Comparison of ENCODE assay signal across 10 cellular contexts in genomic region chr14:50083467-50084337, GRCh38. TPM values are rescaled to one million over a fixed set of nuclear protein-coding genes. Genes with fewer than 3 reads are reported as not detected.
A peak's percentile ranks its signal among the peaks of the same experiment; 100 is the strongest.
DNase-seq lines count a peak whose midpoint lies in the region; ATAC-seq and TF ChIP-seq lines count a peak whose summit lies in the region.
"Had no signal": no experiment of that assay in that cellular context is flagged by ENCODE, and none has a peak within 500 bp of the region (broad histone marks: within the 10 kb centered on the region; RNA-seq: fewer than 3 reads in every experiment).

No MANE protein-coding gene starts in this region.

- no peaks in the 10 kb centered on the region for H3K9me3 Mint-ChIP-seq in endodermal cell

- TF ChIP-seq CTCF in smooth muscle cell (IDR thresholded peaks at IDR 0.05; ENCODE audit: borderline replicate concordance, insufficient read depth, poor library complexity, severe bottlenecking) (no peak), endodermal cell (conservative IDR thresholded peaks at IDR 0.05) (no peak)

- H3K36me3 Mint-ChIP-seq in endodermal cell (ENCODE audit: low read depth) = no peaks in the 10 kb centered on the region

- H3K4me1 Mint-ChIP-seq in endodermal cell = no peaks in the 10 kb centered on the region

- no peak overlapping the region for H3K27ac Mint-ChIP-seq in endodermal cell

- H3K79me2 ChIP-seq in smooth muscle cell (ENCODE audit: low read depth) = no peaks in the 10 kb centered on the region
- H3K79me2 ChIP-seq: parathyroid adenoma had no signal

- 86% methylated on average over 17 of the region's 17 CpGs for WGBS in smooth muscle cell (ENCODE audit: low lambda C conversion rate)
- 93 to 96% methylated on average over 11 to 17 of the region's 17 CpGs for WGBS in endodermal cell (ENCODE audit: insufficient coverage in 1 of 2, insufficient read length in 1 of 2), 2 experiments

- peak; percentile 29 for DNase-seq in NK-92 treated with Interleukin-12 subunit alpha and Interleukin-12 subunit beta, amount 100 ng/mL, for 24 hours (lab: John Stamatoyannopoulos, UW)
- DNase-seq in NK-92 (lab: John Stamatoyannopoulos, UW; ENCODE audit: unreplicated experiment) = no peak
- peak; percentile 74 for DNase-seq in activated naive CD4-positive, alpha-beta T cell treated with Interleukin-2 at 50 U/mL for 16 hours
- no peak for DNase-seq in smooth muscle cell (lab: John Stamatoyannopoulos, UW; ENCODE audit: unreplicated experiment)
- no peak for DNase-seq in endodermal cell
- no peak for DNase-seq in NCI-H2029 treated with DMSO at 0.1 percent for 48 hours (lab: John Stamatoyannopoulos, UW)
- no peak for DNase-seq in SW480 (ENCODE audit: low spot score)

- peak overlapping the region; percentile 74 for H3K9ac ChIP-seq in smooth muscle cell (ENCODE audit: low read depth)
- H3K9ac ChIP-seq in endodermal cell (ENCODE audit: extremely low read depth, low read length, poor library complexity, severe bottlenecking) = no peak overlapping the region
- H3K9ac ChIP-seq: parathyroid adenoma had no signal

- H3K4me1 ChIP-seq in smooth muscle cell (ENCODE audit: low read depth) (peaks cover 11% of the 10 kb centered on the region), endodermal cell (ENCODE audit: control insufficient read depth, insufficient read depth, low read length) (no peaks in the 10 kb centered on the region)
- H3K4me1 ChIP-seq: parathyroid adenoma had no signal

- H2AFZ ChIP-seq in smooth muscle cell (ENCODE audit: low read depth) = no peak overlapping the region
- H2AFZ ChIP-seq: parathyroid adenoma had no signal

- no peaks in the 10 kb centered on the region for H3K9me3 ChIP-seq in smooth muscle cell (replicated peaks; ENCODE audit: low read depth)
- H3K9me3 ChIP-seq in endodermal cell (ENCODE audit: control insufficient read depth, low read length) = no peaks in the 10 kb centered on the region

- H3K27me3 Mint-ChIP-seq in endodermal cell (ENCODE audit: insufficient read depth) = no peaks in the 10 kb centered on the region

- H4K20me1 ChIP-seq in smooth muscle cell (ENCODE audit: low read depth) = no peaks in the 10 kb centered on the region

- no peaks in the 10 kb centered on the region for H3K27me3 ChIP-seq in smooth muscle cell (ENCODE audit: low read depth)
- H3K27me3 ChIP-seq in endodermal cell (ENCODE audit: control insufficient read depth, insufficient read depth, low read length, poor library complexity, severe bottlenecking) = no peaks in the 10 kb centered on the region

- H3K4me3 Mint-ChIP-seq in endodermal cell = no peak overlapping the region

- peak overlapping the region; percentile 28 for H3K4me2 ChIP-seq in smooth muscle cell

- H3K36me3 ChIP-seq in smooth muscle cell (ENCODE audit: low read depth) (no peaks in the 10 kb centered on the region), endodermal cell (ENCODE audit: control insufficient read depth, insufficient read depth, low read length) (no peaks in the 10 kb centered on the region)

- no peak overlapping the region for H3K4me3 ChIP-seq in smooth muscle cell
- no peak overlapping the region for H3K4me3 ChIP-seq in endodermal cell (ENCODE audit: low read length)

- peaks cover 22% of the 10 kb centered on the region for H3F3A ChIP-seq in smooth muscle cell (ENCODE audit: low read depth)

- H3K27ac ChIP-seq in smooth muscle cell (ENCODE audit: low read depth) (peak overlapping the region; percentile 93), endodermal cell (ENCODE audit: low read depth, low read length) (no peak overlapping the region)
- H3K27ac ChIP-seq: 22Rv1, parathyroid adenoma had no signal

- peak; percentile 9 for ATAC-seq in HG03575 (IDR thresholded peaks at IDR 0.05; ENCODE audit: extremely low read depth, insufficient number of reproducible peaks, low FRiP score, unreplicated experiment)

RNA-seq across cellular contexts. Expression of gene VCPKMT, which starts 32.7 kb away (rescaled TPM):
- total RNA-seq in smooth muscle cell = 13.0 and 22.6 TPM in 2 replicates
- polyA plus RNA-seq in smooth muscle cell = 15.6 and 17.0 TPM in 2 replicates
- total RNA-seq in endodermal cell = 10 to 100 TPM in 1 of 2 donors, 1 to 10 TPM in 1; 9.6 to 13.4 TPM
- 13.3 TPM for polyA plus RNA-seq in endodermal cell (2013, experiment 1 of 2)
- polyA plus RNA-seq in endodermal cell (2013, experiment 2 of 2) = 13.7 TPM

Comparison
In these comparisons a context has a peak if more than half of its experiments do, and no peak if none do; other contexts are left out.
1. DNase-seq: peak in NK-92 treated with Interleukin-12 subunit alpha and Interleukin-12 subunit beta, amount 100 ng/mL, for 24 hours (single experiment) and activated naive CD4-positive, alpha-beta T cell treated with Interleukin-2 at 50 U/mL for 16 hours (single experiment); none in NK-92 (single experiment), smooth muscle cell (single experiment), endodermal cell (single experiment), NCI-H2029 treated with DMSO at 0.1 percent for 48 hours (single experiment) and SW480 (single experiment).